ENCODE assay signal across 25 cellular contexts in the genomic region with DNA sequence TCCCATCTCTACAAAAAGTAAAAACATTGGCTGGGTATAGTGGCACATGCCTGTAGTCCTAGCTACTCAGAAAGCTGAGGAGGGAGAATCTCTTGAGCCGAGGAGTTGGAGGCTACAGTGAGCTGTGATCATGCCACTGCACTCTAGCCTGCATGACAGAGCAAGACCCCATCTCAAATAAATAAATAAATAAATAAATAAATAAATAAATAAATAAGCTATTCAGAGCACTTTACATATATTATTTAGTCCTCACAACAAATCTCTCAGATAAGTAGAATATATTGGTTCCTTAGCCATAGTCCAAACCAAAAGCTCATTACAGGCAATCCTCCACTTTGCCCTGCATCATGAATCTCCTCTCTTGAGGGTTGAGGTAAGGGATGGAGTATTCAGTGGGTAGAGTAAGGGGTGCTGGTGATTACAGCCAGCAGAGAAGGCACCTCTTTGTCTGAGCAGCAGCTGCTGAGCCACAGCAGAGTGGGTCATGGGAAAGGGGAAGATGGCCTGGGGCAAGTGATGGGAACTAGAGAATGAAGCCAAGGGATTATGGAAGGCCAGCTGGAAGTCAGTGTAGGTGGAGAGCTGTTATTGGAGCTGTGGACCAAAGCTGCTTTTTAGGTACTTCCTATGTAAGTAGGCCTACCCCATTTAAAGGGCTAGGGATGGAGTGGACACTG.
"Had no signal": no experiment of that assay in that cellular context is flagged by ENCODE, and none has a peak within 500 bp of the region (broad histone marks: within the 10 kb centered on the region; RNA-seq: fewer than 3 reads in every experiment).

No MANE protein-coding gene starts in this region.

- H3K27ac ChIP-seq: coronary artery, esophagus muscularis mucosa, foreskin keratinocyte, gastroesophageal sphincter, heart right ventricle, left lung, lower lobe of right lung had no signal

- H3K27ac Mint-ChIP-seq: dendritic cell treated with granulocyte-macrophage colony-stimulating factor and Interleukin-4, amounts not matched to agents 40 ng/mL and 50 ng/mL, for 4 days; effector memory CD8-positive, alpha-beta T cell; endodermal cell; mesothelial cell of epicardium had no signal

- H3K4me1 Mint-ChIP-seq: mesothelial cell of epicardium; naive B cell; naive thymus-derived CD8-positive, alpha-beta T cell had no signal

- H3K36me3 ChIP-seq: esophagus muscularis mucosa, gastroesophageal sphincter, heart right ventricle, left lung, lower lobe of right lung had no signal

- FAIRE-seq: endometrium, frontal cortex, islet of Langerhans, keratinocyte had no signal

- H3K4me3 ChIP-seq: coronary artery, esophagus muscularis mucosa, gastroesophageal sphincter, heart right ventricle, left lung, lower lobe of right lung, mucosa of descending colon had no signal

- H3K36me3 Mint-ChIP-seq: mesothelial cell of epicardium; naive B cell; naive thymus-derived CD8-positive, alpha-beta T cell had no signal

- H3K9me3 Mint-ChIP-seq: dendritic cell treated with granulocyte-macrophage colony-stimulating factor and Interleukin-4, amounts not matched to agents 40 ng/mL and 50 ng/mL, for 4 days; effector memory CD8-positive, alpha-beta T cell; endodermal cell; naive B cell; naive thymus-derived CD8-positive, alpha-beta T cell had no signal

- H3K4me1 ChIP-seq: esophagus muscularis mucosa, foreskin keratinocyte, gastroesophageal sphincter, heart right ventricle, left lung, lower lobe of right lung had no signal

- ATAC-seq: effector memory CD8-positive, alpha-beta T cell; foreskin keratinocyte; gastroesophageal sphincter; heart right ventricle; left cardiac atrium; left lung; left ventricle myocardium superior; lower lobe of right lung; mucosa of descending colon; naive thymus-derived CD8-positive, alpha-beta T cell had no signal

- H3K4me3 Mint-ChIP-seq: dendritic cell treated with granulocyte-macrophage colony-stimulating factor and Interleukin-4, amounts not matched to agents 40 ng/mL and 50 ng/mL, for 4 days; effector memory CD8-positive, alpha-beta T cell; endodermal cell; mesothelial cell of epicardium; naive B cell; naive thymus-derived CD8-positive, alpha-beta T cell had no signal

- H3K9me3 ChIP-seq: esophagus muscularis mucosa, gastroesophageal sphincter, heart right ventricle, left lung, lower lobe of right lung, mucosa of descending colon had no signal

- DNase-seq: effector CD8-positive, alpha-beta T cell; effector memory CD8-positive, alpha-beta T cell; endodermal cell; foreskin keratinocyte; glutamatergic neuron; head of caudate nucleus; heart right ventricle; hippocampal formation; left cardiac atrium; left lung; left ventricle myocardium superior; lower lobe of right lung; mesenchymal stem cell; mucosa of descending colon; naive B cell; naive thymus-derived CD8-positive, alpha-beta T cell had no signal

- H3K27me3 ChIP-seq: esophagus muscularis mucosa, foreskin keratinocyte, gastroesophageal sphincter, heart right ventricle, left lung had no signal
